In genomic region chr11:6351782-6352181, GRCh38 we compare ENCODE assay signal across 16 cellular contexts. TPM values are rescaled to one million over a fixed set of nuclear protein-coding genes. Genes with fewer than 3 reads are reported as not detected.
DNase-seq lines count a peak whose midpoint lies in the region; ATAC-seq and TF ChIP-seq lines count a peak whose summit lies in the region.
"Had no signal": no experiment of that assay in that cellular context is flagged by ENCODE, and none has a peak within 500 bp of the region (broad histone marks: within the 10 kb centered on the region; RNA-seq: fewer than 3 reads in every experiment).

No MANE protein-coding gene starts in this region.

- no peaks in the 10 kb centered on the region for H3K36me3 Mint-ChIP-seq in T-helper 17 cell (ENCODE audit: low read depth)

- no peak for TF ChIP-seq CTCF in RWPE1 (conservative IDR thresholded peaks at IDR 0.05; ENCODE audit: low read depth)

- peak; percentile 34 for DNase-seq in activated naive CD4-positive, alpha-beta T cell treated with Interleukin-2 at 50 U/mL for 16 hours
- DNase-seq in activated naive CD4-positive, alpha-beta T cell (lab: John Stamatoyannopoulos, UW): no peak
- no peak for DNase-seq in T-helper 17 cell
- DNase-seq in activated T-helper 9 cell treated with anti-CD3 and anti-CD28 coated beads, Interleukin-2, amount 50 U/mL, for 16 hours (ENCODE audit: low read depth): peak; percentile 5
- DNase-seq in stimulated activated CD4-positive, alpha-beta T cell treated with anti-CD3 and anti-CD28 coated beads, TNF-alpha, amount 100 ng/mL, for 48 hours (ENCODE audit: low read depth in 3 of 3): peak in 2 of 3 donors; percentile 19 to 21
- DNase-seq in hypothalamus (lab: John Stamatoyannopoulos, UW): no peak
- DNase-seq in SIG-M5 (lab: John Stamatoyannopoulos, UW): no peak
- no peak for DNase-seq in RWPE1 (ENCODE audit: low spot score)
- DNase-seq: central memory CD4-positive, alpha-beta T cell; DMS 273 treated with DMSO at 0.1 percent for 48 hours; kidney; NCI-H1092 treated with DMSO at 0.1 percent for 48 hours; NCI-H2029 treated with DMSO at 0.1 percent for 48 hours; NCI-H446; upper lobe of left lung had no signal

- H3K9me3 ChIP-seq in T-helper 17 cell (ENCODE audit: control insufficient read depth, low read length, poor library complexity, severe bottlenecking): no peaks in the 10 kb centered on the region
- H3K9me3 ChIP-seq: upper lobe of left lung had no signal

- POLR2A ChIA-PET in RWPE1 (lab: Yijun Ruan, JAX; ENCODE audit: low non-redundant PET): no interaction called here

- H3K27ac ChIP-seq in RWPE1: no peak overlapping the region
- H3K27ac ChIP-seq: upper lobe of left lung had no signal

- no peak overlapping the region for H3K4me3 Mint-ChIP-seq in T-helper 17 cell

- CTCF ChIA-PET in RWPE1 (lab: Yijun Ruan, JAX): interaction anchor here (0.6 to 2.0 kb wide), 4 partner anchors 12 to 836 kb away, joined by 3 to 9 read pairs (median 3); no protein-coding TSS in a partner anchor

- peak; percentile 41 for ATAC-seq in T-helper 17 cell
- ATAC-seq: Panc1 had no signal

- peaks cover 8% of the 10 kb centered on the region for H3K4me1 Mint-ChIP-seq in T-helper 17 cell

- H3K27ac Mint-ChIP-seq in T-helper 17 cell: no peak overlapping the region

- H3K27me3 Mint-ChIP-seq in T-helper 17 cell: peaks cover 12% of the 10 kb centered on the region

RNA-seq across cellular contexts. Expression of gene CAVIN3, which starts 31.5 kb away (rescaled TPM):
- not detected for total RNA-seq in T-helper 17 cell

RNA-seq across cellular contexts. Expression of gene SMPD1, which starts 38.5 kb away (rescaled TPM):
- total RNA-seq in T-helper 17 cell: 10 to 100 TPM; 25.3 to 32.9 TPM

Comparison
In these comparisons a context has a peak if more than half of its experiments do, and no peak if none do; other contexts are left out.
1. DNase-seq: peak in activated naive CD4-positive, alpha-beta T cell treated with Interleukin-2 at 50 U/mL for 16 hours (single experiment), activated T-helper 9 cell treated with anti-CD3 and anti-CD28 coated beads, Interleukin-2, amount 50 U/mL, for 16 hours (single experiment) and stimulated activated CD4-positive, alpha-beta T cell treated with anti-CD3 and anti-CD28 coated beads, TNF-alpha, amount 100 ng/mL, for 48 hours (2 of 3); none in activated naive CD4-positive, alpha-beta T cell (0 of 4), T-helper 17 cell (0 of 3), hypothalamus (0 of 51), SIG-M5 (single experiment) and RWPE1 (single experiment).